ENCODE assay signal across 10 cellular contexts in genomic region chr2:199470672-199471442, GRCh38. TPM values are rescaled to one million over a fixed set of nuclear protein-coding genes. Genes with fewer than 3 reads are reported as not detected.
DNase-seq lines count a peak whose midpoint lies in the region; ATAC-seq, FAIRE-seq and TF ChIP-seq lines count a peak whose summit lies in the region.
"Had no signal": no experiment of that assay in that cellular context is flagged by ENCODE, and none has a peak within 500 bp of the region (broad histone marks: within the 10 kb centered on the region; RNA-seq: fewer than 3 reads in every experiment).

No MANE protein-coding gene starts in this region.

- H3K27me3 ChIP-seq in astrocyte (ENCODE audit: insufficient read depth, low read length): peaks cover 72% of the 10 kb centered on the region
- peaks cover 70% of the 10 kb centered on the region for H3K27me3 ChIP-seq in kidney epithelial cell (ENCODE audit: control insufficient read depth, insufficient read depth, low read length)
- peaks cover 99% of the 10 kb centered on the region for H3K27me3 ChIP-seq in smooth muscle cell (ENCODE audit: low read depth)

- H3K27ac ChIP-seq in astrocyte (ENCODE audit: low read depth, low read length) (no peak overlapping the region), smooth muscle cell (ENCODE audit: low read depth) (no peak overlapping the region)
- H3K27ac ChIP-seq: cardiac muscle cell had no signal

- DNase-seq in astrocyte (ENCODE audit: low read depth) (no peak), kidney epithelial cell (ENCODE audit: low read depth) (no peak), smooth muscle cell (lab: John Stamatoyannopoulos, UW; ENCODE audit: unreplicated experiment) (no peak), NCI-H1930 (lab: John Stamatoyannopoulos, UW) (no peak), sciatic nerve (ENCODE audit: low spot score) (no peak), NCI-H2029 treated with DMSO at 0.1 percent for 48 hours (lab: John Stamatoyannopoulos, UW) (no peak)
- DNase-seq in stimulated activated CD4-positive, alpha-beta T cell treated with anti-CD3 and anti-CD28 coated beads, Interleukin-2, amount 100 ng/mL, for 48 hours: no peak
- DNase-seq: naive B cell had no signal

- H3K79me2 ChIP-seq in astrocyte (ENCODE audit: insufficient read depth, low read length) (no peaks in the 10 kb centered on the region), smooth muscle cell (ENCODE audit: low read depth) (no peaks in the 10 kb centered on the region)

- H3K27ac Mint-ChIP-seq in astrocyte (ENCODE audit: unreplicated experiment): no peak overlapping the region
- H3K27ac Mint-ChIP-seq: naive B cell had no signal

- intact Hi-C loops in sciatic nerve (cut with DNase I): no loop called here

- H3K4me1 Mint-ChIP-seq in astrocyte (ENCODE audit: low read depth, unreplicated experiment): peaks cover 5% of the 10 kb centered on the region

- H3K4me3 ChIP-seq in astrocyte (ENCODE audit: insufficient read depth, low read depth, low read length): peak overlapping the region; percentile 34
- H3K4me3 ChIP-seq in kidney epithelial cell (ENCODE audit: low read depth, low read length): peak overlapping the region; percentile 6
- peak overlapping the region; percentile 44 for H3K4me3 ChIP-seq in smooth muscle cell
- H3K4me3 ChIP-seq: cardiac muscle cell had no signal

- no peaks in the 10 kb centered on the region for H3K36me3 Mint-ChIP-seq in astrocyte (ENCODE audit: low read depth, unreplicated experiment)

- H3K36me3 ChIP-seq in astrocyte (ENCODE audit: insufficient read depth, low read length) (no peaks in the 10 kb centered on the region), kidney epithelial cell (ENCODE audit: control insufficient read depth, insufficient read depth, low read length) (no peaks in the 10 kb centered on the region), smooth muscle cell (ENCODE audit: low read depth) (no peaks in the 10 kb centered on the region)
- H3K36me3 ChIP-seq: cardiac muscle cell had no signal

- peak overlapping the region; percentile 41 for H2AFZ ChIP-seq in astrocyte (ENCODE audit: low read depth, low read length)
- H2AFZ ChIP-seq in smooth muscle cell (ENCODE audit: low read depth): no peak overlapping the region

- TF ChIP-seq CTCF in astrocyte (IDR thresholded peaks at IDR 0.05; ENCODE audit: insufficient read depth, low read depth, low read length) (no peak), kidney epithelial cell (IDR thresholded peaks at IDR 0.05; ENCODE audit: insufficient read depth, low read length, poor library complexity, severe bottlenecking) (no peak), smooth muscle cell (IDR thresholded peaks at IDR 0.05; ENCODE audit: borderline replicate concordance, insufficient read depth, poor library complexity, severe bottlenecking) (no peak)

- WGBS in smooth muscle cell (ENCODE audit: low lambda C conversion rate): 2% methylated on average over 47 of the region's 48 CpGs

- peaks cover 81% of the 10 kb centered on the region for H3K27me3 Mint-ChIP-seq in astrocyte (ENCODE audit: low read depth, unreplicated experiment)

- no peaks in the 10 kb centered on the region for H3K9me3 ChIP-seq in astrocyte (ENCODE audit: insufficient read depth, low read depth, low read length)
- no peaks in the 10 kb centered on the region for H3K9me3 ChIP-seq in smooth muscle cell (replicated peaks; ENCODE audit: low read depth)

- H3K4me3 Mint-ChIP-seq in astrocyte (ENCODE audit: unreplicated experiment): peak overlapping the region; percentile 69

- peaks cover 12% of the 10 kb centered on the region for H3K4me1 ChIP-seq in astrocyte (ENCODE audit: insufficient read depth, low read length)
- peaks cover 11% of the 10 kb centered on the region for H3K4me1 ChIP-seq in smooth muscle cell (ENCODE audit: low read depth)

- ATAC-seq in HG02852 (IDR thresholded peaks at IDR 0.05; ENCODE audit: unreplicated experiment): peak; percentile 17
- no peak for ATAC-seq in sciatic nerve

- H3K9ac ChIP-seq in astrocyte (ENCODE audit: low read length) (no peak overlapping the region), smooth muscle cell (ENCODE audit: low read depth) (no peak overlapping the region)

- peak overlapping the region; percentile 83 for H3K4me2 ChIP-seq in astrocyte (ENCODE audit: low read length)
- H3K4me2 ChIP-seq in smooth muscle cell: peak overlapping the region; percentile 87

- FAIRE-seq in astrocyte (lab: Jason Lieb, UNC): no peak

- H4K20me1 ChIP-seq in astrocyte (ENCODE audit: insufficient read depth, low read length) (no peaks in the 10 kb centered on the region), smooth muscle cell (ENCODE audit: low read depth) (no peaks in the 10 kb centered on the region)

- no peaks in the 10 kb centered on the region for H3F3A ChIP-seq in smooth muscle cell (ENCODE audit: low read depth)

- H3K9me3 Mint-ChIP-seq in astrocyte (ENCODE audit: unreplicated experiment): peaks cover 4% of the 10 kb centered on the region

RNA-seq across cellular contexts. Expression of gene SATB2, which starts 13.1 kb away (rescaled TPM):
- 11.6 and 12.3 TPM in 2 replicates for total RNA-seq in astrocyte
- 5.3 and 5.5 TPM in 2 replicates for total RNA-seq in kidney epithelial cell
- total RNA-seq in smooth muscle cell: 2.0 and 12.5 TPM in 2 replicates
- polyA plus RNA-seq in smooth muscle cell: 0.47 and 0.73 TPM in 2 replicates
- 8.8 TPM for total RNA-seq in sciatic nerve
